1 cellular context compared by ENCODE assay signal in genomic region chr14:31461545-31461944, GRCh38.
TF ChIP-seq lines count a peak whose summit lies in the region.

No MANE protein-coding gene starts in this region.

TF ChIP-seq in GM12878, 131 proteins besides CTCF, POLR2A, EP300 and RAD21:
- 0 out of 2 replicates have a peak, but pooled peaks have one; percentile 35 for TF ChIP-seq FOXK2 (IDR thresholded peaks at IDR 0.05)
- TF ChIP-seq MXI1 (IDR thresholded peaks at IDR 0.05; ENCODE audit: low read depth, low read length), result no peak
TF ChIP-seq in GM12878: peak in this region for 1.
